11 cellular contexts compared by ENCODE assay signal in the genomic region with DNA sequence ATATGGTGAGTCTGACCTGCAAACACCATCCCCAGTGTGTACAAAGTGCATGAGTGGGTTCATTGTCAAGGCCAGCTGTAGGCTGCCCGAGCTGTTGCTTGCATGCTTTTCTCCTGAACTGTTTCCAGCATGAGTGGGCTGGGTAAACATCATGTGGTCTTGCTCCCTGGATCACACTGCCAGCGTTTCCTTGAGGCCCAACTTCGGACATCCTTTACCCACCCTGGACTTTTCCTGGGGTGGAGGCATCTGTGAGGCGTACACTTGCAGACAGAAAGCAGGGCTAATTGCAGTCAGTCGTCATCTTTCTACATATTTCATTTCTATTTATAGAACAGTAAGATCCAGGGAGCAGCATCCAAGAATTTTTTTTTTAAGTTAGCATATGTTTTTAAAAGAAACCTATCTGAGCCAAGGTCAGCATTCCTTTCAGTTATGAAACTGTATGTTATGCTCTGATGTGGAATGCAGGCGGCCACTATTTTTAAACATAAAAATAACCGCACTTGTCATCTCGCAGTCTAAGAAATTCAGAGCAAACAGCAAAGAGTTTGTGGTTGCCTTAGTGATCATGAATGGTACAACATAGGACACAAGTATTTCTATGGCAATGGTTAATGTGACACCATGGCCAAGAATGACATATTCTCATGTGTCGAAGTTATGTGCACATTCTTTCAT.
DNase-seq lines count a peak whose midpoint lies in the region; TF ChIP-seq lines count a peak whose summit lies in the region.
"Had no signal": no experiment of that assay in that cellular context is flagged by ENCODE, and none has a peak within 500 bp of the region (broad histone marks: within the 10 kb centered on the region; RNA-seq: fewer than 3 reads in every experiment).

No MANE protein-coding gene starts in this region.

- intact Hi-C loops in left ventricle myocardium inferior (cut with micrococcal nuclease), result no loop called here
- intact Hi-C loops in Calu3 (cut with micrococcal nuclease; ENCODE audit: unreplicated experiment), result no loop called here

- no peaks in the 10 kb centered on the region for H3K4me1 Mint-ChIP-seq in Calu3 (ENCODE audit: low read depth, unreplicated experiment)
- H3K4me1 Mint-ChIP-seq: CD8-positive, alpha-beta memory T cell had no signal

- H3K4me3 Mint-ChIP-seq in Calu3 (ENCODE audit: low read depth, unreplicated experiment), result no peak overlapping the region
- H3K4me3 Mint-ChIP-seq: CD8-positive, alpha-beta memory T cell had no signal

- no TSS peak for BruUV-seq in Calu3 (replicated peaks; lab: Mats Ljungman, UMichigan)

- H3K36me3 ChIP-seq in left ventricle myocardium inferior (peaks cover 74% of the 10 kb centered on the region), H7 (replicated peaks; ENCODE audit: control insufficient read depth, insufficient read depth, low read length) (peaks cover 10% of the 10 kb centered on the region)

- H3K27ac Mint-ChIP-seq in Calu3 (ENCODE audit: unreplicated experiment), result no peak overlapping the region

- no peaks in the 10 kb centered on the region for H3K27me3 ChIP-seq in left ventricle myocardium inferior (ENCODE audit: low read depth)
- no peaks in the 10 kb centered on the region for H3K27me3 ChIP-seq in H7 (ENCODE audit: control insufficient read depth, insufficient read depth, low read length)

- peak overlapping the region; percentile 94 for H3K27ac ChIP-seq in left ventricle myocardium inferior (replicated peaks)

- TF ChIP-seq POLR2A in erythroblast (IDR thresholded peaks at IDR 0.05; ENCODE audit: low read length), result no peak

- no peaks in the 10 kb centered on the region for H3K36me3 Mint-ChIP-seq in Calu3 (ENCODE audit: insufficient read depth, unreplicated experiment)

- no peaks in the 10 kb centered on the region for H3K9me3 ChIP-seq in left ventricle myocardium inferior (replicated peaks)

- CTCF ChIA-PET in Calu3 (lab: Charles Lee), result no interaction called here

- DNase-seq in Ammon's horn (ENCODE audit: low spot score), result peak; percentile 88
- DNase-seq in astrocyte of the hippocampus (ENCODE audit: low read depth, low spot score), result peak; percentile 63
- DNase-seq in left ventricle myocardium inferior, result no peak
- DNase-seq in putamen (ENCODE audit: low spot score), result peak; percentile 80
- no peak for DNase-seq in H7
- DNase-seq in Calu3, result no peak
- DNase-seq in erythroblast (lab: John Stamatoyannopoulos, UW), result no peak
- no peak for DNase-seq in NCI-H2171 (lab: John Stamatoyannopoulos, UW)
- DNase-seq: CD8-positive, alpha-beta memory T cell; NCI-H1092 treated with DMSO at 0.1 percent for 48 hours; stimulated activated CD4-positive, alpha-beta T cell treated with anti-CD3 and anti-CD28 coated beads, Interleukin-15, amount 100 ng/mL, for 24 hours had no signal

- H3K9me3 Mint-ChIP-seq in Calu3 (ENCODE audit: low read depth, unreplicated experiment), result no peaks in the 10 kb centered on the region
- H3K9me3 Mint-ChIP-seq: CD8-positive, alpha-beta memory T cell had no signal

- TF ChIP-seq CTCF in left ventricle myocardium inferior (IDR thresholded peaks at IDR 0.05; ENCODE audit: borderline replicate concordance) (no peak), Calu3 (IDR thresholded peaks at IDR 0.05; ENCODE audit: unreplicated experiment) (no peak)

- peak overlapping the region; percentile 24 for H3K4me3 ChIP-seq in left ventricle myocardium inferior
- H3K4me3 ChIP-seq in H7 (ENCODE audit: insufficient read depth, low read depth, low read length), result no peak overlapping the region

- H3K4me1 ChIP-seq in left ventricle myocardium inferior, result peaks cover 69% of the 10 kb centered on the region

- H3K27me3 Mint-ChIP-seq in Calu3 (ENCODE audit: unreplicated experiment), result no peaks in the 10 kb centered on the region
- H3K27me3 Mint-ChIP-seq: CD8-positive, alpha-beta memory T cell had no signal

Comparison
In these comparisons a context has a peak if more than half of its experiments do, and no peak if none do; other contexts are left out.
1. DNase-seq: peak in Ammon's horn (single experiment), astrocyte of the hippocampus (single experiment) and putamen (single experiment); none in left ventricle myocardium inferior (single experiment), H7 (single experiment), Calu3 (single experiment), erythroblast (0 of 2) and NCI-H2171 (single experiment).